1 cellular context compared by ENCODE assay signal in genomic region chr19:53881482-53882390, GRCh38.
TF ChIP-seq lines count a peak whose summit lies in the region.

PRKCG (plus strand) TSS chr19:53882197; CDS start chr19:53882495, 298 bp downstream.

TF ChIP-seq in HepG2, 621 proteins besides CTCF, POLR2A, EP300 and RAD21 (continued from another document and continues in another):
- TF ChIP-seq STAG1 (CRISPR knock-in tag; IDR thresholded peaks at IDR 0.05) (peak; percentile 69), ZNF367 (CRISPR knock-in tag; IDR thresholded peaks at IDR 0.05; ENCODE audit: borderline replicate concordance) (no peak), FOXO1 (CRISPR knock-in tag; IDR thresholded peaks at IDR 0.05) (no peak), NR2F6 (IDR thresholded peaks at IDR 0.05) (no peak), NR2F6 (CRISPR knock-in tag; IDR thresholded peaks at IDR 0.05) (no peak), MAZ (IDR thresholded peaks at IDR 0.05; ENCODE audit: borderline replicate concordance, low read depth, low read length) (peak; percentile 42; the same call in 1 of the 2 replicates), MAZ (CRISPR knock-in tag; IDR thresholded peaks at IDR 0.05; ENCODE audit: low read depth) (peak; percentile 41; the same call in 1 of the 2 replicates), ATRX (CRISPR knock-in tag; IDR thresholded peaks at IDR 0.05; ENCODE audit: borderline replicate concordance) (no peak), ZNF225 (CRISPR knock-in tag; IDR thresholded peaks at IDR 0.05) (0 out of 2 replicates have a peak, but pooled peaks have one; percentile 25), PATZ1 (CRISPR knock-in tag; IDR thresholded peaks at IDR 0.05) (peak; percentile 88), HIVEP1 (CRISPR knock-in tag; IDR thresholded peaks at IDR 0.05) (no peak), ZNF710 (CRISPR knock-in tag; IDR thresholded peaks at IDR 0.05; ENCODE audit: borderline replicate concordance) (no peak), NRL (CRISPR knock-in tag; IDR thresholded peaks at IDR 0.05; ENCODE audit: borderline replicate concordance) (0 out of 2 replicates have a peak, but pooled peaks have one; percentile 47), ZNF644 (CRISPR knock-in tag; IDR thresholded peaks at IDR 0.05; ENCODE audit: low read depth) (no peak), SIX1 (CRISPR knock-in tag; IDR thresholded peaks at IDR 0.05; ENCODE audit: borderline replicate concordance) (no peak), PLRG1 (conservative IDR thresholded peaks at IDR 0.05) (no peak), CREB1 (IDR thresholded peaks at IDR 0.05) (no peak), CREB1 (CRISPR knock-in tag; IDR thresholded peaks at IDR 0.05) (no peak), ZNF713 (CRISPR knock-in tag; IDR thresholded peaks at IDR 0.05) (no peak), PREB (CRISPR knock-in tag; IDR thresholded peaks at IDR 0.05) (no peak), ZNF660 (CRISPR knock-in tag; IDR thresholded peaks at IDR 0.05; ENCODE audit: borderline replicate concordance, low read depth) (no peak), ZNF704 (CRISPR knock-in tag; IDR thresholded peaks at IDR 0.05; ENCODE audit: borderline replicate concordance) (no peak), GABPA (IDR thresholded peaks at IDR 0.05; ENCODE audit: low read depth, low read length) (no peak), GABPA (CRISPR knock-in tag; IDR thresholded peaks at IDR 0.05; ENCODE audit: low read depth) (no peak), ZFP90 (CRISPR knock-in tag; IDR thresholded peaks at IDR 0.05; ENCODE audit: borderline replicate concordance) (no peak), ZNF580 (CRISPR knock-in tag; IDR thresholded peaks at IDR 0.05; ENCODE audit: borderline replicate concordance, low read depth) (no peak), U2AF2 (IDR thresholded peaks at IDR 0.05; ENCODE audit: low read depth, low read length) (no peak), HMGXB4 (CRISPR knock-in tag; IDR thresholded peaks at IDR 0.05; ENCODE audit: borderline replicate concordance in 1 of 2, low read depth in 1 of 2) (peak; percentile 31 to 56; a peak in 2 of 4 replicates), YEATS4 (CRISPR knock-in tag; IDR thresholded peaks at IDR 0.05; ENCODE audit: borderline replicate concordance) (peak; percentile 34; the same call in 1 of the 2 replicates), SUZ12 (IDR thresholded peaks at IDR 0.05; ENCODE audit: low read depth, low read length) (no peak), HOXA5 (CRISPR knock-in tag; IDR thresholded peaks at IDR 0.05) (0 out of 2 replicates have a peak, but pooled peaks have one; percentile 56), DDIT3 (CRISPR knock-in tag; IDR thresholded peaks at IDR 0.05) (no peak), HNRNPLL (IDR thresholded peaks at IDR 0.05; ENCODE audit: low read depth, low read length, poor library complexity, severe bottlenecking) (peak; percentile 37), ZNF292 (CRISPR knock-in tag; IDR thresholded peaks at IDR 0.05; ENCODE audit: borderline replicate concordance, low read depth) (no peak), MEIS2 (CRISPR knock-in tag; IDR thresholded peaks at IDR 0.05) (0 out of 2 replicates have a peak, but pooled peaks have one; percentile 43), ZNF441 (CRISPR knock-in tag; IDR thresholded peaks at IDR 0.05; ENCODE audit: borderline replicate concordance) (peak; percentile 54; the same call in 1 of the 2 replicates), SOX5 (CRISPR knock-in tag; IDR thresholded peaks at IDR 0.05; ENCODE audit: borderline replicate concordance) (peak; percentile 22; the same call in 1 of the 2 replicates), U2AF1 (optimal IDR thresholded peaks at IDR 0.05; ENCODE audit: low read depth, low read length) (no peak), ZNF777 (CRISPR knock-in tag; IDR thresholded peaks at IDR 0.05) (0 out of 2 replicates have a peak, but pooled peaks have one; percentile 30), RFXAP (CRISPR knock-in tag; IDR thresholded peaks at IDR 0.05; ENCODE audit: borderline replicate concordance) (0 out of 2 replicates have a peak, but pooled peaks have one; percentile 39), ZNF143 (CRISPR knock-in tag; IDR thresholded peaks at IDR 0.05) (no peak), WIZ (CRISPR knock-in tag; IDR thresholded peaks at IDR 0.05) (no peak), HNRNPH1 (optimal IDR thresholded peaks at IDR 0.05; ENCODE audit: low read depth, low read length) (no peak), ARID4A (CRISPR knock-in tag; IDR thresholded peaks at IDR 0.05; ENCODE audit: borderline replicate concordance) (peak; percentile 25; the same call in 1 of the 2 replicates)
- TF ChIP-seq, protein P1, sequence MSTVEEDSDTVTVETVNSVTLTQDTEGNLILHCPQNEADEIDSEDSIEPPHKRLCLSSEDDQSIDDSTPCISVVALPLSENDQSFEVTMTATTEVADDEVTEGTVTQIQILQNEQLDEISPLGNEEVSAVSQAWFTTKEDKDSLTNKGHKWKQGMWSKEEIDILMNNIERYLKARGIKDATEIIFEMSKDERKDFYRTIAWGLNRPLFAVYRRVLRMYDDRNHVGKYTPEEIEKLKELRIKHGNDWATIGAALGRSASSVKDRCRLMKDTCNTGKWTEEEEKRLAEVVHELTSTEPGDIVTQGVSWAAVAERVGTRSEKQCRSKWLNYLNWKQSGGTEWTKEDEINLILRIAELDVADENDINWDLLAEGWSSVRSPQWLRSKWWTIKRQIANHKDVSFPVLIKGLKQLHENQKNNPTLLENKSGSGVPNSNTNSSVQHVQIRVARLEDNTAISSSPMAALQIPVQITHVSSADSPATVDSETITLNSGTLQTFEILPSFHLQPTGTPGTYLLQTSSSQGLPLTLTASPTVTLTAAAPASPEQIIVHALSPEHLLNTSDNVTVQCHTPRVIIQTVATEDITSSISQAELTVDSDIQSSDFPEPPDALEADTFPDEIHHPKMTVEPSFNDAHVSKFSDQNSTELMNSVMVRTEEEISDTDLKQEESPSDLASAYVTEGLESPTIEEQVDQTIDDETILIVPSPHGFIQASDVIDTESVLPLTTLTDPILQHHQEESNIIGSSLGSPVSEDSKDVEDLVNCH (CRISPR knock-in tag; IDR thresholded peaks at IDR 0.05), result no peak
- TF ChIP-seq, protein P2, sequence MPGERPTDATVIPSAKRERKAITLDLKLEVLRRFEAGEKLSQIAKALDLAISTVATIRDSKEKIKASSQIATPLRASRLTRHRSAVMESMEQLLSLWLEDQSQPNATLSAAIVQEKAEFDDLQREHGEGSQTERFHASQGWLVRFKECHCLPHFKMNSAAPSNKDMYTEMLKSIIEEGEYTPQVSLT (CRISPR knock-in tag; IDR thresholded peaks at IDR 0.05; ENCODE audit: borderline replicate concordance, low read depth), result no peak
- TF ChIP-seq, protein P3, sequence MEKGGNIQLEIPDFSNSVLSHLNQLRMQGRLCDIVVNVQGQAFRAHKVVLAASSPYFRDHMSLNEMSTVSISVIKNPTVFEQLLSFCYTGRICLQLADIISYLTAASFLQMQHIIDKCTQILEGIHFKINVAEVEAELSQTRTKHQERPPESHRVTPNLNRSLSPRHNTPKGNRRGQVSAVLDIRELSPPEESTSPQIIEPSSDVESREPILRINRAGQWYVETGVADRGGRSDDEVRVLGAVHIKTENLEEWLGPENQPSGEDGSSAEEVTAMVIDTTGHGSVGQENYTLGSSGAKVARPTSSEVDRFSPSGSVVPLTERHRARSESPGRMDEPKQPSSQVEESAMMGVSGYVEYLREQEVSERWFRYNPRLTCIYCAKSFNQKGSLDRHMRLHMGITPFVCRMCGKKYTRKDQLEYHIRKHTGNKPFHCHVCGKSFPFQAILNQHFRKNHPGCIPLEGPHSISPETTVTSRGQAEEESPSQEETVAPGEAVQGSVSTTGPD (CRISPR knock-in tag; IDR thresholded peaks at IDR 0.05), result no peak
